Comparison of ENCODE assay signal across 25 cellular contexts in genomic region chr12:45348986-45349385, GRCh38.
"Had no signal": no experiment of that assay in that cellular context is flagged by ENCODE, and none has a peak within 500 bp of the region (broad histone marks: within the 10 kb centered on the region; RNA-seq: fewer than 3 reads in every experiment).

No MANE protein-coding gene starts in this region.

- H3K4me2 ChIP-seq: hepatocyte, smooth muscle cell had no signal

- DNase-seq: cortex of kidney; effector memory CD8-positive, alpha-beta T cell; foreskin fibroblast; gastrocnemius medialis; heart left ventricle; kidney; natural killer cell; pancreas; retina; stimulated activated CD4-positive, alpha-beta T cell treated with anti-CD3 and anti-CD28 coated beads, Interleukin-12 subunit alpha, Interleukin-12 subunit beta, amount 100 ng/mL, for 4 hours; stimulated activated CD4-positive, alpha-beta T cell treated with anti-CD3 and anti-CD28 coated beads, Interleukin-1b, Interleukin-23, amount 100 ng/mL, for 48 hours; stimulated activated CD4-positive, alpha-beta T cell treated with anti-CD3 and anti-CD28 coated beads, Interleukin-4, amount 100 ng/mL, for 1 hour; stimulated activated naive CD4-positive, alpha-beta T cell treated with Interleukin-2 at 50 U/mL for 16 hours; stomach; substantia nigra; testis; tibial artery had no signal

- H3K4me3 ChIP-seq: gastrocnemius medialis, heart left ventricle, hepatocyte, lung, pancreas, smooth muscle cell, stomach, testis, tibial artery had no signal

- H3K27ac ChIP-seq: heart left ventricle, hepatocyte, neutrophil, testis, tibial artery had no signal

- H3K9me3 ChIP-seq: gastrocnemius medialis, heart left ventricle, neutrophil, pancreas, stomach, testis, tibial artery had no signal

- H3K27me3 ChIP-seq: gastrocnemius medialis, heart left ventricle, hepatocyte, neutrophil, pancreas, stomach, testis, tibial artery had no signal

- H2AFZ ChIP-seq: hepatocyte had no signal

- ATAC-seq: effector memory CD8-positive, alpha-beta T cell; gastrocnemius medialis; heart left ventricle; left lobe of liver; natural killer cell; pancreas; sciatic nerve; stimulated activated effector memory CD8-positive, alpha-beta T cell treated with anti-CD3 and anti-CD28 coated beads, Interleukin-12 subunit alpha, Interleukin-12 subunit beta, amount 100 ng/mL, for 72 hours had no signal

- FAIRE-seq: endometrium, kidney, pancreas had no signal
